In genomic region chr11:117827521-117828511, GRCh38 we compare ENCODE assay signal across 11 cellular contexts. TPM values are rescaled to one million over a fixed set of nuclear protein-coding genes. Genes with fewer than 3 reads are reported as not detected.
DNase-seq lines count a peak whose midpoint lies in the region; ATAC-seq and TF ChIP-seq lines count a peak whose summit lies in the region.
"Had no signal": no experiment of that assay in that cellular context is flagged by ENCODE, and none has a peak within 500 bp of the region (broad histone marks: within the 10 kb centered on the region; RNA-seq: fewer than 3 reads in every experiment).

No MANE protein-coding gene starts in this region.

- no peak overlapping the region for H3K4me3 Mint-ChIP-seq in osteocyte (ENCODE audit: unreplicated experiment)

- DNase-seq in COLO668 (lab: John Stamatoyannopoulos, UW; ENCODE audit: unreplicated experiment) (peak; percentile 67), osteoblast (ENCODE audit: insufficient read length, low spot score, missing footprints) (peak; percentile 52), hypothalamus (lab: John Stamatoyannopoulos, UW) (no peak), kidney glomerular epithelial cell (lab: John Stamatoyannopoulos, UW) (no peak), osteocyte (ENCODE audit: extremely low spot score, unreplicated experiment) (no peak)
- peak; percentile 71 for DNase-seq in Jurkat, Clone E6-1 (ENCODE audit: low read depth, low spot score)
- DNase-seq in central memory CD4-positive, alpha-beta T cell = peak; percentile 27
- DNase-seq: NCI-H524, thyroid gland had no signal

- H3K36me3 ChIP-seq in osteoblast (ENCODE audit: insufficient read depth, low read length) = no peaks in the 10 kb centered on the region
- H3K36me3 ChIP-seq: thyroid gland had no signal

- H3K36me3 Mint-ChIP-seq in osteocyte (ENCODE audit: unreplicated experiment) = no peaks in the 10 kb centered on the region

- H3K27ac ChIP-seq in osteoblast (ENCODE audit: low read depth, low read length) = no peak overlapping the region

- H3K4me2 ChIP-seq in osteoblast (ENCODE audit: insufficient read depth, low read length) = no peak overlapping the region

- no peaks in the 10 kb centered on the region for H3K9me3 Mint-ChIP-seq in osteocyte (ENCODE audit: unreplicated experiment)

- no peak overlapping the region for H3K27ac Mint-ChIP-seq in osteocyte (ENCODE audit: unreplicated experiment)

- TF ChIP-seq CTCF in osteoblast (IDR thresholded peaks at IDR 0.05; ENCODE audit: extremely low read depth, low read depth, low read length) = no peak
- no peak for TF ChIP-seq CTCF in osteocyte (IDR thresholded peaks at IDR 0.05)

- H3K4me1 ChIP-seq in osteoblast (ENCODE audit: insufficient read depth, low read length) = no peaks in the 10 kb centered on the region

- peaks cover 17% of the 10 kb centered on the region for H3K27me3 ChIP-seq in osteoblast (ENCODE audit: insufficient read depth, low read length)
- H3K27me3 ChIP-seq: thyroid gland had no signal

- H2AFZ ChIP-seq in osteoblast (ENCODE audit: low read length) = no peak overlapping the region

- H3K79me2 ChIP-seq in osteoblast (ENCODE audit: insufficient read depth, low read length) = no peaks in the 10 kb centered on the region

- H4K20me1 ChIP-seq in osteoblast (ENCODE audit: insufficient read depth, low read length) = no peaks in the 10 kb centered on the region

- H3K9me3 ChIP-seq in osteoblast (ENCODE audit: low read depth, low read length) = no peaks in the 10 kb centered on the region
- H3K9me3 ChIP-seq: thyroid gland had no signal

- peak overlapping the region; percentile 48 for H3K4me3 ChIP-seq in Jurkat, Clone E6-1 (ENCODE audit: low read length)
- H3K4me3 ChIP-seq in osteoblast (ENCODE audit: insufficient read depth, low read length) = no peak overlapping the region
- H3K4me3 ChIP-seq: thyroid gland had no signal

- H3K4me1 Mint-ChIP-seq in osteocyte (ENCODE audit: unreplicated experiment) = peaks cover 2% of the 10 kb centered on the region

- ATAC-seq in HG03175 (IDR thresholded peaks at IDR 0.05; ENCODE audit: unreplicated experiment) = no peak

- H3K27me3 Mint-ChIP-seq in osteocyte (ENCODE audit: unreplicated experiment) = peaks cover 4% of the 10 kb centered on the region

RNA-seq across cellular contexts. Expression of gene FXYD2, which starts 3.3 kb away (rescaled TPM):
- polyA plus RNA-seq in Jurkat, Clone E6-1 (2012; ENCODE audit: insufficient read depth, insufficient read length) = 88.4 TPM
- not detected in 2 replicates for total RNA-seq in osteoblast
- 0.91 TPM in 1 of 2 replicates, not detected in the other for total RNA-seq in osteocyte
- total RNA-seq: bronchial epithelial cell had no signal

RNA-seq across cellular contexts. Expression of gene DSCAML1, which starts 30.8 kb away (rescaled TPM):
- not detected for polyA plus RNA-seq in Jurkat, Clone E6-1 (2012; ENCODE audit: insufficient read depth, insufficient read length)
- total RNA-seq in osteoblast (not detected in 2 replicates), osteocyte (not detected in 2 replicates)

RNA-seq across cellular contexts. Expression of gene FXYD6, which starts 48.6 kb away (rescaled TPM):
- polyA plus RNA-seq in Jurkat, Clone E6-1 (2012; ENCODE audit: insufficient read depth, insufficient read length) = 3.8 TPM
- total RNA-seq in osteoblast (not detected in 2 replicates), osteocyte (0.99 and 1.7 TPM in 2 replicates)
- total RNA-seq: bronchial epithelial cell had no signal

Comparison
In these comparisons a context has a peak if more than half of its experiments do, and no peak if none do; other contexts are left out.
1. DNase-seq: peak in COLO668 (single experiment), Jurkat, Clone E6-1 (single experiment), central memory CD4-positive, alpha-beta T cell (single experiment) and osteoblast (single experiment); none in hypothalamus (0 of 51), kidney glomerular epithelial cell (single experiment) and osteocyte (single experiment).